19 cellular contexts compared by ENCODE assay signal in genomic region chrX:110383414-110383813, GRCh38. TPM values are rescaled to one million over a fixed set of nuclear protein-coding genes. Genes with fewer than 3 reads are reported as not detected.
DNase-seq lines count a peak whose midpoint lies in the region; ATAC-seq and TF ChIP-seq lines count a peak whose summit lies in the region.
"Had no signal": no experiment of that assay in that cellular context is flagged by ENCODE, and none has a peak within 500 bp of the region (broad histone marks: within the 10 kb centered on the region; RNA-seq: fewer than 3 reads in every experiment).

No MANE protein-coding gene starts in this region.

- H2BK5ac ChIP-seq in IMR-90 (ENCODE audit: low read depth, low read length, poor library complexity, severe bottlenecking): peak overlapping the region; percentile 84

- no peak overlapping the region for H2AK5ac ChIP-seq in IMR-90 (ENCODE audit: low read depth, low read length)

- no peak overlapping the region for H3K4me3 ChIP-seq in IMR-90 (ENCODE audit: insufficient read depth, low read depth, low read length)
- H3K4me3 ChIP-seq: mucosa of descending colon, thoracic aorta had no signal

- peak overlapping the region in 1 of 2 experiments; percentile 74; a peak in 2 of 4 replicates for H4K8ac ChIP-seq in IMR-90 (ENCODE audit: low read depth in 2 of 2, low read length in 2 of 2)

- peak overlapping the region; percentile 7; the same call in 1 of the 2 replicates for H3K56ac ChIP-seq in IMR-90 (ENCODE audit: extremely low read depth, insufficient read depth, low read length)

- H3K27ac Mint-ChIP-seq in mesothelial cell of epicardium: peak overlapping the region; percentile 8
- H3K27ac Mint-ChIP-seq: activated CD4-positive, alpha-beta memory T cell treated with anti-CD3 and anti-CD28 coated beads for 36 hours; activated T-helper 1 cell treated with anti-CD3 and anti-CD28 coated beads, Interleukin-12 subunit alpha, Interleukin-12 subunit beta, Interleukin-2, Interleukin-4 antibody, amounts not matched to agents 30 ng/mL and 10 ng/mL and 1 ng/mL, durations not matched to agents 14 hours and 24 hours and 36 hours; CD4-positive, CD25-positive, alpha-beta regulatory T cell; progenitor cell of endocrine pancreas had no signal

- peak overlapping the region; percentile 53; the same call in 1 of the 2 replicates for H3K4me2 ChIP-seq in IMR-90 (ENCODE audit: low read depth, low read length)

- dilution Hi-C loops in IMR-90 (cut with HindIII; ENCODE audit: low sequenced_read_pairs, unreplicated experiment): no loop called here

- in situ Hi-C loops in IMR-90 (cut with MboI; ENCODE audit: low sequenced_read_pairs): no loop called here

- no peak overlapping the region for H2AK9ac ChIP-seq in IMR-90 (replicated peaks; ENCODE audit: low read depth, low read length, poor library complexity)

- no peak for TF ChIP-seq POLR2A in IMR-90 (IDR thresholded peaks at IDR 0.05; ENCODE audit: low read depth, low read length)

- 0% methylated on average over 1 of the region's 2 CpGs; no CpG with 5 or more reads in 1 of the 2 experiments for WGBS in IMR-90 (ENCODE audit: extremely low coverage in 2 of 2, insufficient read length in 1 of 2), 2 experiments

- DNase-seq in AG09319 (ENCODE audit: extremely low read depth, low read depth) (peak; percentile 36), IMR-90 (peak; percentile 86), dedifferentiated amniotic fluid mesenchymal stem cell (ENCODE audit: extremely low spot score) (peak; percentile 55), mesothelial cell of epicardium (ENCODE audit: low spot score in 2 of 2, unreplicated experiment in 2 of 2) (no peak), nucleus accumbens (lab: John Stamatoyannopoulos, UW) (no peak), COR-L47 (lab: John Stamatoyannopoulos, UW) (no peak)
- no peak for DNase-seq in activated T-cell treated with anti-CD3 and anti-CD28 coated beads, Interleukin-2, amount 50 U/mL, for 1 hour
- no peak for DNase-seq in activated CD8-positive, alpha-beta memory T cell treated with anti-CD3 and anti-CD28 coated beads, Interleukin-2, amount 50 U/mL, for 48 hours
- DNase-seq: activated CD4-positive, alpha-beta memory T cell treated with anti-CD3 and anti-CD28 coated beads for 36 hours; aorta; CD4-positive, CD25-positive, alpha-beta regulatory T cell; mucosa of descending colon; MV-4-11; NCI-H2107; NCI-H82 had no signal

- peaks cover under 1% of the 10 kb centered on the region for H3K27me3 ChIP-seq in IMR-90 (ENCODE audit: control insufficient read depth, insufficient read depth, low read length)

- no peaks in the 10 kb centered on the region for H3K27me3 Mint-ChIP-seq in mesothelial cell of epicardium (ENCODE audit: low read depth)
- H3K27me3 Mint-ChIP-seq: activated CD4-positive, alpha-beta memory T cell treated with anti-CD3 and anti-CD28 coated beads for 36 hours; progenitor cell of endocrine pancreas had no signal

- CTCF ChIA-PET in IMR-90 (lab: Yijun Ruan, JAX): no interaction called here

- peak overlapping the region; percentile 10; the same call in 1 of the 2 replicates for H4K91ac ChIP-seq in IMR-90 (ENCODE audit: insufficient read depth, low read depth, low read length)

- H3K4ac ChIP-seq in IMR-90 (ENCODE audit: low read depth, low read length): peak overlapping the region; percentile 36; the same call in 1 of the 2 replicates

- POLR2A ChIA-PET in IMR-90 (lab: Charles Lee; ENCODE audit: unreplicated experiment): interaction anchor here (0.6 kb wide), 1 partner anchor 14 kb away, joined by 4 read pairs; no protein-coding TSS in a partner anchor

- H2BK120ac ChIP-seq in IMR-90 (ENCODE audit: low read depth, low read length): peak overlapping the region; percentile 93

- no TSS peak for BruUV-seq in IMR-90 (replicated peaks; lab: Mats Ljungman, UMichigan)

- H3K4me3 Mint-ChIP-seq in mesothelial cell of epicardium: no peak overlapping the region
- H3K4me3 Mint-ChIP-seq: activated CD4-positive, alpha-beta memory T cell treated with anti-CD3 and anti-CD28 coated beads for 36 hours; activated T-helper 1 cell treated with anti-CD3 and anti-CD28 coated beads, Interleukin-12 subunit alpha, Interleukin-12 subunit beta, Interleukin-2, Interleukin-4 antibody, amounts not matched to agents 30 ng/mL and 10 ng/mL and 1 ng/mL, durations not matched to agents 14 hours and 24 hours and 36 hours; CD4-positive, CD25-positive, alpha-beta regulatory T cell had no signal

- no peaks in the 10 kb centered on the region for H3K9me3 ChIP-seq in IMR-90 (ENCODE audit: control insufficient read depth, insufficient read depth, low read length)
- H3K9me3 ChIP-seq: mucosa of descending colon, thoracic aorta had no signal

- H3K23ac ChIP-seq in IMR-90 (ENCODE audit: low read depth, low read length): peak overlapping the region; percentile 73; the same call in 1 of the 2 replicates

- H3K79me1 ChIP-seq in IMR-90 (ENCODE audit: low read depth in 1 of 2, low read length in 2 of 2): no peaks in the 10 kb centered on the region

- peaks cover 7% of the 10 kb centered on the region for H3K4me1 Mint-ChIP-seq in mesothelial cell of epicardium
- H3K4me1 Mint-ChIP-seq: CD4-positive, CD25-positive, alpha-beta regulatory T cell had no signal

- no peaks in the 10 kb centered on the region for H4K20me1 ChIP-seq in IMR-90 (ENCODE audit: insufficient read depth, low read length)

- no peak for TF ChIP-seq RAD21 in IMR-90 (IDR thresholded peaks at IDR 0.05; ENCODE audit: low read length)

- no peaks in the 10 kb centered on the region for H3K36me3 ChIP-seq in IMR-90 (ENCODE audit: control insufficient read depth, insufficient read depth, low read length)
- H3K36me3 ChIP-seq: thoracic aorta had no signal

- no peaks in the 10 kb centered on the region for H3K36me3 Mint-ChIP-seq in mesothelial cell of epicardium
- H3K36me3 Mint-ChIP-seq: activated CD4-positive, alpha-beta memory T cell treated with anti-CD3 and anti-CD28 coated beads for 36 hours; CD4-positive, CD25-positive, alpha-beta regulatory T cell had no signal

- TF ChIP-seq CTCF in AG09319 (IDR thresholded peaks at IDR 0.05; ENCODE audit: low read depth, low read length) (no peak), IMR-90 (conservative IDR thresholded peaks at IDR 0.05; ENCODE audit: low read depth, low read length) (no peak), mesothelial cell of epicardium (IDR thresholded peaks at IDR 0.05; ENCODE audit: unreplicated experiment) (no peak)

- peak overlapping the region; percentile 79; the same call in 1 of the 2 replicates for H3K18ac ChIP-seq in IMR-90 (ENCODE audit: low read depth, low read length)

- peak; percentile 96 for ATAC-seq in IMR-90 (ENCODE audit: low read depth)
- ATAC-seq: mucosa of descending colon, Right ventricle myocardium inferior had no signal

- peak overlapping the region; percentile 84; the same call in 1 of the 2 replicates for H3K14ac ChIP-seq in IMR-90 (replicated peaks; ENCODE audit: low read depth, low read length)

- H3K27ac ChIP-seq in IMR-90 (ENCODE audit: insufficient read depth, low read length): peak overlapping the region; percentile 86; the same call in 1 of the 2 replicates
- H3K27ac ChIP-seq: thoracic aorta had no signal

- no peak overlapping the region for H3K9ac ChIP-seq in IMR-90 (ENCODE audit: low read depth, low read length)

- H4K5ac ChIP-seq in IMR-90 (ENCODE audit: low read depth, low read length): peak overlapping the region; percentile 25; the same call in 1 of the 2 replicates

- no peak overlapping the region for H2AFZ ChIP-seq in IMR-90 (replicated peaks; ENCODE audit: low read length, poor library complexity)

- H3K9me1 ChIP-seq in IMR-90 (ENCODE audit: insufficient read depth, low read length): no peaks in the 10 kb centered on the region

- intact Hi-C loops in IMR-90 (cut with micrococcal nuclease): no loop called here

- H3K9me3 Mint-ChIP-seq in mesothelial cell of epicardium: no peaks in the 10 kb centered on the region
- H3K9me3 Mint-ChIP-seq: activated CD4-positive, alpha-beta memory T cell treated with anti-CD3 and anti-CD28 coated beads for 36 hours; activated T-helper 1 cell treated with anti-CD3 and anti-CD28 coated beads, Interleukin-12 subunit alpha, Interleukin-12 subunit beta, Interleukin-2, Interleukin-4 antibody, amounts not matched to agents 30 ng/mL and 10 ng/mL and 1 ng/mL, durations not matched to agents 14 hours and 24 hours and 36 hours had no signal

- peaks cover 6% of the 10 kb centered on the region for H3K4me1 ChIP-seq in IMR-90 (ENCODE audit: control insufficient read depth, insufficient read depth, low read length)

- H2BK20ac ChIP-seq in IMR-90 (ENCODE audit: low read depth, low read length): peak overlapping the region; percentile 95

- no peak overlapping the region; the same call in 2 of the 3 replicates for H2BK15ac ChIP-seq in IMR-90 (ENCODE audit: low read depth, low read length)

TF ChIP-seq in IMR-90, 13 proteins besides CTCF, POLR2A, EP300 and RAD21:
- no peak for TF ChIP-seq MXI1 (IDR thresholded peaks at IDR 0.05; ENCODE audit: borderline replicate concordance, low read depth, low read length)
- TF ChIP-seq FOS (IDR thresholded peaks at IDR 0.05; ENCODE audit: low read depth, low read length): peak; percentile 40; the same call in 1 of the 2 replicates
- no peak for TF ChIP-seq MAFK (IDR thresholded peaks at IDR 0.05; ENCODE audit: low read depth, low read length)
TF ChIP-seq in IMR-90: peak in this region for 1.

RNA-seq across cellular contexts. Expression of gene RTL9, which starts 24.8 kb away (rescaled TPM):
- total RNA-seq in IMR-90 (2012; rRNA removed) (0.56 and 0.90 TPM in 2 replicates), mesothelial cell of epicardium (0.43 to 0.55 TPM (median 0.47 TPM) in 3 replicates)
- 0.26 and 0.30 TPM in 2 replicates for polyA plus RNA-seq in IMR-90 (2012; rRNA removed)
- 0.13 and 0.15 TPM in 2 replicates for polyA plus RNA-seq in IMR-90 (2012; cell fraction: cytosol; rRNA removed)
- 0.29 and 0.42 TPM in 2 replicates for polyA plus RNA-seq in IMR-90 (2012; cell fraction: nucleus; rRNA removed; ENCODE audit: low replicate concordance)
- total RNA-seq: activated T-helper 1 cell treated with anti-CD3 and anti-CD28 coated beads, Interleukin-12 subunit alpha, Interleukin-12 subunit beta, Interleukin-2, Interleukin-4 antibody, amounts not matched to agents 30 ng/mL and 10 ng/mL and 1 ng/mL, durations not matched to agents 14 hours and 24 hours and 36 hours; CD4-positive, CD25-positive, alpha-beta regulatory T cell had no signal
- polyA plus RNA-seq: aorta; CD4-positive, CD25-positive, alpha-beta regulatory T cell had no signal

Comparison
In these comparisons a context has a peak if more than half of its experiments do, and no peak if none do; other contexts are left out.
1. DNase-seq: peak in AG09319 (single experiment), IMR-90 (single experiment) and dedifferentiated amniotic fluid mesenchymal stem cell (single experiment); none in mesothelial cell of epicardium (0 of 2), nucleus accumbens (0 of 56), activated T-cell treated with anti-CD3 and anti-CD28 coated beads, Interleukin-2, amount 50 U/mL, for 1 hour (single experiment), COR-L47 (single experiment) and activated CD8-positive, alpha-beta memory T cell treated with anti-CD3 and anti-CD28 coated beads, Interleukin-2, amount 50 U/mL, for 48 hours (single experiment).